Comparison of ENCODE assay signal across 1 cellular context in the genomic region with DNA sequence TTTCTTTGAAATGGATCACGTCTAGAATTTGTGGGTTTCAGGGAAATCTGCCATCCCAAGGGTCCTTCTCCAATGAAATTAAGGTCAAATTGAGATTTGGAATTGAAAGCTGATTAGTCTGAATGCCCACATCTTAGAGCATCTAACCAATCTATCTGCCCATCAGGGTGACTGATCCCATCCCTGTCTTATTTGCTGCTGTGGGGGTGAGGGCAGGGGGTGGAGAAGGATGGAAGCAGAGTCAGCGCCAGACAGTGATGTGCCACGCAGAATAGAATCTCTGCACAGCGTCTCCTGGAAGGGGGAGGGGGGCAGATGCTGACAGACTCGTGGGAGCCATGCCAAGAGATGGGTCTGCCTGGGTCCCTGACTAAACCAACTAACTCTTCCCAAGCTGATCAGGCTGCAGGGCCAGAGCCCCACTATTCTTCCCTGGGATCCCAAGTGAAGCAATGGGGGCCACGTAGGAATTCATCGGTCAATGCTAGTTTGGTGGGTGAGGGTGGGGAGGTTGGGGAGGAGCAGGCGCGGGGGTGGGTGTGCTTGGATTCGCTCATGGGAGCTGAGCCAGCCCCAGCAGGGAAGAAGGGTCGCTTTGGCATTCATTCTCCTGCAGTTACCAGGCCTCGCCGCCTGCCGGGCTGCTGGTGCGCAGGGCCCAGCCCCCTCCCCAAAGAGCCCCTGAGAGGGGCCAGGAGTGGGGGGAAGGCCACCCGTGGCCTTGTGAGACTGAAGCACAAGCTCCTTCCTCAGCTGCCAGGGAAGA.
A peak's percentile ranks its signal among the peaks of the same experiment; 100 is the strongest.
TF ChIP-seq lines count a peak whose summit lies in the region.

No MANE protein-coding gene starts in this region.

TF ChIP-seq in H1, 55 proteins besides CTCF, POLR2A, EP300 and RAD21:
- peak; percentile 27 for TF ChIP-seq ASH2L (IDR thresholded peaks at IDR 0.05; ENCODE audit: low read length)
- 0 out of 2 replicates have a peak, but pooled peaks have one; percentile 34 for TF ChIP-seq RBBP5 (IDR thresholded peaks at IDR 0.05; ENCODE audit: borderline replicate concordance, low read depth, low read length)
- peak; percentile 22; the same call in 1 of the 2 replicates for TF ChIP-seq BACH1 (IDR thresholded peaks at IDR 0.05; ENCODE audit: low read length)
- no peak for TF ChIP-seq SRF (IDR thresholded peaks at IDR 0.05; ENCODE audit: low read depth, low read length)
- TF ChIP-seq BRCA1 (IDR thresholded peaks at IDR 0.05; ENCODE audit: low read depth, low read length): no peak
